ENCODE assay signal across 11 cellular contexts in genomic region chr15:85404922-85405293, GRCh38. TPM values are rescaled to one million over a fixed set of nuclear protein-coding genes. Genes with fewer than 3 reads are reported as not detected.
DNase-seq lines count a peak whose midpoint lies in the region; ATAC-seq and TF ChIP-seq lines count a peak whose summit lies in the region.
"Had no signal": no experiment of that assay in that cellular context is flagged by ENCODE, and none has a peak within 500 bp of the region (broad histone marks: within the 10 kb centered on the region; RNA-seq: fewer than 3 reads in every experiment).

No MANE protein-coding gene starts in this region.

- no peak for TF ChIP-seq POLR2A in HCT116 (IDR thresholded peaks at IDR 0.05; ENCODE audit: borderline replicate concordance, extremely low read depth, insufficient read depth, insufficient read length)
- no peak for TF ChIP-seq POLR2A in testis (IDR thresholded peaks at IDR 0.05)
- no peak for TF ChIP-seq POLR2A in adrenal gland (IDR thresholded peaks at IDR 0.05)

- H3K9me3 Mint-ChIP-seq in mesothelial cell of epicardium = peaks cover 4% of the 10 kb centered on the region

- 0 out of 2 replicates have a peak overlapping the region, but pooled peaks have one; percentile 6 for H3K9ac ChIP-seq in HCT116 (ENCODE audit: low read length)

- no peaks in the 10 kb centered on the region for H3K9me2 ChIP-seq in HCT116 (ENCODE audit: insufficient read depth)

- intact Hi-C loops in HCT116 (cut with micrococcal nuclease) (no loop called here), testis (cut with DNase I; ENCODE audit: low total_unique reads) (no loop called here), adrenal gland (cut with DNase I) (no loop called here)

- H3K36me3 ChIP-seq in HCT116 (ENCODE audit: control insufficient read depth in 1 of 2, insufficient read depth in 2 of 2, low read length in 2 of 2) (no peaks in the 10 kb centered on the region), testis (ENCODE audit: low read depth, missing control alignments) (no peaks in the 10 kb centered on the region), adrenal gland (replicated peaks in 1 of 2) (no peaks in the 10 kb centered on the region)

- no peak for TF ChIP-seq RAD21 in HCT116 (IDR thresholded peaks at IDR 0.05; ENCODE audit: low read depth)

- RAD21 ChIA-PET in HCT116 (lab: Charles Lee; ENCODE audit: low non-redundant PET in 1 of 2, low total read pairs in 2 of 2, uncharacterized antibody in 2 of 2, unreplicated experiment in 2 of 2) = interaction anchor here in 1 of 2 experiments (1.4 kb wide), 1 partner anchor 108 kb away, joined by 4 read pairs; no protein-coding TSS in a partner anchor

- H3K27me3 Mint-ChIP-seq in mesothelial cell of epicardium (ENCODE audit: low read depth) = no peaks in the 10 kb centered on the region

- no peak overlapping the region for H2AFZ ChIP-seq in HCT116 (ENCODE audit: low read depth, low read length, poor library complexity, severe bottlenecking)

- H3K4me3 ChIP-seq in HCT116 (replicated peaks in 1 of 2; ENCODE audit: low read depth in 1 of 2, low read length in 2 of 2) = no peak overlapping the region
- no peak overlapping the region for H3K4me3 ChIP-seq in testis
- no peak overlapping the region for H3K4me3 ChIP-seq in adrenal gland

- no peaks in the 10 kb centered on the region for H3K27me3 ChIP-seq in HCT116 (ENCODE audit: insufficient read depth, low read length)
- H3K27me3 ChIP-seq in testis = no peaks in the 10 kb centered on the region
- H3K27me3 ChIP-seq in adrenal gland = no peaks in the 10 kb centered on the region

- CTCF ChIA-PET in HCT116 (lab: Charles Lee) = interaction anchor here (0.6 to 1.7 kb wide), 2 partner anchors 24 to 74 kb away, joined by 3 to 4 read pairs; no protein-coding TSS in a partner anchor

- DNase-seq in AG08395 (ENCODE audit: low spot score) (peak; percentile 12), HCT116 (ENCODE audit: low read depth, low spot score) (no peak), astrocyte of the hippocampus (ENCODE audit: low read depth, low spot score) (peak; percentile 61), mesothelial cell of epicardium (ENCODE audit: low spot score in 2 of 2, unreplicated experiment in 2 of 2) (no peak), amygdala (lab: John Stamatoyannopoulos, UW) (no peak), testis (no peak), adrenal gland (no peak), NCI-H69 (lab: John Stamatoyannopoulos, UW) (no peak)
- DNase-seq: head of caudate nucleus; retina; stimulated activated naive CD4-positive, alpha-beta T cell treated with Interleukin-2 at 50 U/mL for 16 hours had no signal

- H3K27ac ChIP-seq in HCT116 (ENCODE audit: low read depth, low read length) (peak overlapping the region; percentile 19; the same call in 1 of the 2 replicates), testis (peak overlapping the region in 1 of 2 donors; percentile 12), adrenal gland (peak overlapping the region in 2 of 5 donors; percentile 1 to 24)

- peak overlapping the region; percentile 59 for H3K27ac Mint-ChIP-seq in mesothelial cell of epicardium

- peak; percentile 31; the same call in 1 of the 2 replicates for ATAC-seq in HCT116

- H3K9me3 ChIP-seq in HCT116 (ENCODE audit: control insufficient read depth in 1 of 2, insufficient read depth in 1 of 2, low read depth in 1 of 2, low read length in 2 of 2) (no peaks in the 10 kb centered on the region), testis (no peaks in the 10 kb centered on the region), adrenal gland (replicated peaks in 1 of 3) (no peaks in the 10 kb centered on the region)

- H3K79me2 ChIP-seq in HCT116 (ENCODE audit: insufficient read depth, low read length) = peaks cover 96% of the 10 kb centered on the region

- POLR2A ChIA-PET in HCT116 (lab: Charles Lee) = interaction anchor here (1.2 to 2.0 kb wide), 4 partner anchors 9 to 74 kb away, joined by 3 to 9 read pairs (median 6); no protein-coding TSS in a partner anchor

- H3K4me3 Mint-ChIP-seq in mesothelial cell of epicardium = no peak overlapping the region

- TF ChIP-seq CTCF in HCT116 (IDR thresholded peaks at IDR 0.05 in 2 of 3, conservative IDR thresholded peaks at IDR 0.05 in 1 of 3; ENCODE audit: borderline replicate concordance in 1 of 3, insufficient read depth in 1 of 3, low read depth in 2 of 3, low read length in 2 of 3) (no peak), mesothelial cell of epicardium (IDR thresholded peaks at IDR 0.05; ENCODE audit: unreplicated experiment) (no peak), testis (IDR thresholded peaks at IDR 0.05) (no peak), adrenal gland (IDR thresholded peaks at IDR 0.05) (no peak)

- 19 to 33% methylated on average over 2 of the region's 2 CpGs for WGBS in testis, 2 donors
- WGBS in adrenal gland, 4 donors = 5 to 43% (median 25%) methylated on average over 2 of the region's 2 CpGs

- BruUV-seq in HCT116 (replicated peaks; lab: Mats Ljungman, UMichigan) = no TSS peak

- peaks cover 5% of the 10 kb centered on the region for H3K36me3 Mint-ChIP-seq in mesothelial cell of epicardium

- no peaks in the 10 kb centered on the region for H4K20me1 ChIP-seq in HCT116 (ENCODE audit: insufficient read depth)

- H3K4me1 ChIP-seq in HCT116 (ENCODE audit: control insufficient read depth in 1 of 2, insufficient read depth in 2 of 2, low read length in 2 of 2) (peaks cover 25 to 52% of the 10 kb centered on the region in 2 experiments), testis (peaks cover 27% of the 10 kb centered on the region), adrenal gland (replicated peaks in 1 of 2) (peaks cover 21 to 55% of the 10 kb centered on the region in 2 donors)

- peak overlapping the region; percentile 39 for H3K4me2 ChIP-seq in HCT116 (ENCODE audit: low read length)

- peaks cover 36% of the 10 kb centered on the region for H3K4me1 Mint-ChIP-seq in mesothelial cell of epicardium

TF ChIP-seq in HCT116, 20 proteins besides CTCF, POLR2A, EP300 and RAD21:
- no peak for TF ChIP-seq ZNF274 (IDR thresholded peaks at IDR 0.05; ENCODE audit: low read depth, low read length)
- no peak for TF ChIP-seq EZH2phosphoT487 (IDR thresholded peaks at IDR 0.05; ENCODE audit: borderline replicate concordance)
- TF ChIP-seq MAX (IDR thresholded peaks at IDR 0.05) = no peak
- TF ChIP-seq ATF3 (IDR thresholded peaks at IDR 0.05) = no peak
- TF ChIP-seq ZBTB33 (IDR thresholded peaks at IDR 0.05; ENCODE audit: extremely low read depth, insufficient replicate concordance, low read length) = no peak
- TF ChIP-seq SP1 (IDR thresholded peaks at IDR 0.05; ENCODE audit: low read depth) = no peak
- TF ChIP-seq JUND (IDR thresholded peaks at IDR 0.05) = peak; percentile 50; the same call in 1 of the 2 replicates
- no peak for TF ChIP-seq EZH2 (IDR thresholded peaks at IDR 0.05)
- TF ChIP-seq FOSL1 (IDR thresholded peaks at IDR 0.05; ENCODE audit: low read depth) = 0 out of 2 replicates have a peak, but pooled peaks have one; percentile 12
- no peak for TF ChIP-seq SIN3A (IDR thresholded peaks at IDR 0.05; ENCODE audit: low read depth)
- no peak for TF ChIP-seq CBX3 (IDR thresholded peaks at IDR 0.05; ENCODE audit: low read depth)

RNA-seq across cellular contexts. Expression of gene AKAP13, which starts 24.5 kb away (rescaled TPM):
- total RNA-seq in HCT116 (2021; ENCODE audit: unreplicated experiment) = 43.1 TPM
- polyA plus RNA-seq in HCT116 (2012) = 21.5 and 25.3 TPM in 2 replicates
- 105 to 110 TPM (median 109 TPM) in 3 replicates for total RNA-seq in mesothelial cell of epicardium
- 100 to 1,000 TPM; 187 to 207 TPM for total RNA-seq in testis
- 79.5 TPM for polyA plus RNA-seq in testis (ENCODE audit: insufficient read depth, low read depth, low replicate concordance)
- total RNA-seq in adrenal gland = 100 to 1,000 TPM in 4 of 8 donors, 10 to 100 TPM in 4; 69.3 to 144 (median 108) TPM
- polyA plus RNA-seq in adrenal gland = 10 to 100 TPM; 42.7 to 83.6 (median 63.0) TPM

Comparison
In these comparisons a context has a peak if more than half of its experiments do, and no peak if none do; other contexts are left out.
1. DNase-seq: peak in AG08395 (single experiment) and astrocyte of the hippocampus (single experiment); none in HCT116 (single experiment), mesothelial cell of epicardium (0 of 2), amygdala (0 of 56), testis (single experiment), adrenal gland (0 of 7) and NCI-H69 (single experiment).